8 cellular contexts compared by ENCODE assay signal in the genomic region with DNA sequence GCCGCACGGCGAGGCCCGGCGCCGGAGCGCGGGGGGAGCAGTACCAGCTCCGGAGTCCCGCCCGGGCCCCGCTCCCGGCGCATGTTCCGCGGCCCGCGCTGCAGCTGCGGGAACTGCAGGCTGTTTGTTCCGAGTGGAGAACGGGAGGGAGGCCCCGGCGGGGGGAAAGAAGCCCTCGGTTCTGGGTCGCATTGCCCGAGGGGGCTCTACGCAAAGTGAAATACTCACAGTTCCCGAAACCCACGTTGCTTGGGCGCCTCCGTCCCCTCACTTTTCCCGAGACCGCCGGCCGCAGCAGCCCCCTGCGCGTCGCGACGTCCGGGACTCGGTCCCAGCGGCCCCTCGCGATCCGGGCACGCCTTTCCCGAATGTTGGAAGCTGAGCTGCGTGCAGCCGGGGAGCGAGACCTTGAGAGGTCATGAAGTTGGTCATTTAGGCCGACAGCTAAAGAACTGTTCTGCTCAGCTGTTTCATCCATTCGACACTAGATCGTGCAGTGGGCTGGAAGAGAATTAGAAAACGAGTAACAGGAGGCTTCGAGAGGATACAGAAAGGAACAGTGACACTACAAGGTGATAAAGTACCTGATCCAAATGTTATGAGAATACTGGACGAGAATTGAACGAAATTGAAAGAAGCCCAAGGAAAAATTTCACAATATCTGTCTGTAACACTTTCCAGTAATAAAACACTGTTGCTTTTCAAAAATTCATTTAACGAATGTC. TPM values are rescaled to one million over a fixed set of nuclear protein-coding genes. Genes with fewer than 3 reads are reported as not detected.
DNase-seq lines count a peak whose midpoint lies in the region; ATAC-seq and TF ChIP-seq lines count a peak whose summit lies in the region.

No MANE protein-coding gene starts in this region.

- TF ChIP-seq EP300 in tibial nerve (IDR thresholded peaks at IDR 0.05), result no peak

- H2AK5ac ChIP-seq in mesendoderm (ENCODE audit: low read length), result no peak overlapping the region

- DNase-seq in AG04449 (ENCODE audit: low read depth, low spot score) (no peak), GM03348 (ENCODE audit: low spot score) (peak; percentile 51), RWPE2 (ENCODE audit: low spot score) (no peak), mesendoderm (peak; percentile 52), tibial nerve (ENCODE audit: low spot score in 2 of 2) (no peak)

- no peak overlapping the region for H2BK15ac ChIP-seq in mesendoderm (replicated peaks; ENCODE audit: low read depth)

- peak overlapping the region; percentile 89 for H3K4ac ChIP-seq in mesendoderm (ENCODE audit: low read depth, low read length)

- ATAC-seq in HG03139 (IDR thresholded peaks at IDR 0.05; ENCODE audit: unreplicated experiment), result peak; percentile 15
- ATAC-seq in RWPE2 (ENCODE audit: low read depth), result peak; percentile 30; the same call in 2 of the 3 replicates
- ATAC-seq in GM21825 (IDR thresholded peaks at IDR 0.05; ENCODE audit: unreplicated experiment), result no peak

- H4K8ac ChIP-seq in mesendoderm (ENCODE audit: low read depth, low read length), result peak overlapping the region; percentile 99

- WGBS in mesendoderm (ENCODE audit: extremely low coverage, insufficient coverage, low lambda C conversion rate), result no CpG with 5 or more reads among the region's 59 CpGs
- 2 to 3% methylated on average over 41 to 50 of the region's 59 CpGs for WGBS in tibial nerve, 2 donors

- H3K4me1 ChIP-seq in RWPE2 (ENCODE audit: insufficient read depth, poor library complexity, severe bottlenecking), result peaks cover 6% of the 10 kb centered on the region
- H3K4me1 ChIP-seq in duodenal mucosa (ENCODE audit: control insufficient read depth in 1 of 2, insufficient read depth in 2 of 2, low read length in 2 of 2), result peaks cover 27 to 29% of the 10 kb centered on the region in 2 donors
- H3K4me1 ChIP-seq in mesendoderm (ENCODE audit: control insufficient read depth, low read depth, low read length), result peaks cover 2% of the 10 kb centered on the region
- peaks cover 0 to 22% (median 8%) of the 10 kb centered on the region in 4 donors for H3K4me1 ChIP-seq in tibial nerve

- H3K56ac ChIP-seq in mesendoderm (ENCODE audit: low read length), result peak overlapping the region; percentile 80

- peak overlapping the region; percentile 53 to 64 for H3K9ac ChIP-seq in duodenal mucosa (ENCODE audit: low read depth in 1 of 2, low read length in 2 of 2)
- H3K9ac ChIP-seq in mesendoderm (ENCODE audit: low read length), result peak overlapping the region; percentile 86

- H3K4me2 ChIP-seq in mesendoderm (ENCODE audit: low read length), result peak overlapping the region; percentile 17

- H4K5ac ChIP-seq in mesendoderm (ENCODE audit: low read length), result no peak overlapping the region

- H3K9me3 ChIP-seq in RWPE2 (ENCODE audit: severe bottlenecking) (no peaks in the 10 kb centered on the region), duodenal mucosa (ENCODE audit: control insufficient read depth in 1 of 2, low read length in 2 of 2) (no peaks in the 10 kb centered on the region), tibial nerve (no peaks in the 10 kb centered on the region)

- peaks cover 27% of the 10 kb centered on the region for H3K79me2 ChIP-seq in mesendoderm (ENCODE audit: control insufficient read depth, insufficient read depth, low read length)

- peaks cover 3% of the 10 kb centered on the region for H3K79me1 ChIP-seq in mesendoderm (ENCODE audit: low read length)

- H3K27ac ChIP-seq in RWPE2 (ENCODE audit: poor library complexity, severe bottlenecking) (peak overlapping the region; percentile 58), duodenal mucosa (ENCODE audit: low read depth, low read length) (peak overlapping the region; percentile 11), mesendoderm (ENCODE audit: low read depth, low read length) (peak overlapping the region; percentile 98), tibial nerve (peak overlapping the region; percentile 36 to 83 (median 50))

- H3K4me3 ChIP-seq in AG04449 (ENCODE audit: low read depth, low read length) (peak overlapping the region; percentile 95), RWPE2 (ENCODE audit: severe bottlenecking) (peak overlapping the region; percentile 84), duodenal mucosa (ENCODE audit: low read depth in 1 of 2, low read length in 2 of 2) (peak overlapping the region; percentile 74 to 79), mesendoderm (ENCODE audit: low read length) (peak overlapping the region; percentile 46), tibial nerve (peak overlapping the region; percentile 51 to 98 (median 90))

- TF ChIP-seq POLR2A in tibial nerve (IDR thresholded peaks at IDR 0.05), result no peak

- no peak overlapping the region for H3K23ac ChIP-seq in mesendoderm (ENCODE audit: low read length)

- POLR2A ChIA-PET in AG04449 (lab: Yijun Ruan, JAX), result interaction anchor here (1.0 kb wide), 1 partner anchor 98 kb away, joined by 7 read pairs; the partner anchor contains the start of gene PARP1

- TF ChIP-seq CTCF in AG04449 (IDR thresholded peaks at IDR 0.05; ENCODE audit: insufficient read depth, low read length, missing control alignments), result no peak
- TF ChIP-seq CTCF in RWPE2 (IDR thresholded peaks at IDR 0.05; ENCODE audit: poor library complexity, severe bottlenecking), result no peak
- peak in 3 of 5 experiments; percentile 14 to 63 (median 54) for TF ChIP-seq CTCF in tibial nerve (IDR thresholded peaks at IDR 0.05)

- H3K36me3 ChIP-seq in RWPE2 (ENCODE audit: low read depth), result no peaks in the 10 kb centered on the region
- no peaks in the 10 kb centered on the region for H3K36me3 ChIP-seq in duodenal mucosa (ENCODE audit: control insufficient read depth in 1 of 2, insufficient read depth in 2 of 2, low read length in 2 of 2)
- H3K36me3 ChIP-seq in mesendoderm (ENCODE audit: control insufficient read depth, insufficient read depth, low read length), result no peaks in the 10 kb centered on the region
- H3K36me3 ChIP-seq in tibial nerve, result no peaks in the 10 kb centered on the region

- H3K27me3 ChIP-seq in RWPE2 (ENCODE audit: insufficient read depth, poor library complexity, severe bottlenecking) (no peaks in the 10 kb centered on the region), duodenal mucosa (ENCODE audit: control insufficient read depth in 1 of 2, insufficient read depth in 2 of 2, low read length in 2 of 2) (no peaks in the 10 kb centered on the region), mesendoderm (ENCODE audit: insufficient read depth, low read length, poor library complexity) (no peaks in the 10 kb centered on the region), tibial nerve (no peaks in the 10 kb centered on the region)

- peak overlapping the region; percentile 56 for H2BK5ac ChIP-seq in mesendoderm (ENCODE audit: low read length)

- CTCF ChIA-PET in AG04449 (lab: Yijun Ruan, JAX), result interaction anchor here (1.7 to 3.0 kb wide), 4 partner anchors 14 to 184 kb away, joined by 5 to 10 read pairs (median 8); partner anchors contain the start of gene PARP1

- peak overlapping the region; percentile 15 for H2BK120ac ChIP-seq in mesendoderm (ENCODE audit: low read depth, low read length)

- H3K18ac ChIP-seq in mesendoderm (ENCODE audit: low read length), result peak overlapping the region; percentile 91

RNA-seq across cellular contexts. Expression of gene LIN9, which starts 0.6 kb away (rescaled TPM):
- polyA plus RNA-seq in mesendoderm (2013, experiment 1 of 2), result 10.6 TPM
- polyA plus RNA-seq in mesendoderm (2013, experiment 2 of 2), result 10.9 TPM
- 1 to 10 TPM; 1.3 to 2.4 (median 2.2) TPM for total RNA-seq in tibial nerve

Comparison
In these comparisons a context has a peak if more than half of its experiments do, and no peak if none do; other contexts are left out.
1. DNase-seq: peak in GM03348 (single experiment) and mesendoderm (single experiment); none in AG04449 (single experiment), RWPE2 (single experiment) and tibial nerve (0 of 2).
2. CTCF ChIP-seq: peak in tibial nerve (3 of 5); none in AG04449 (single experiment) and RWPE2 (single experiment).
3. H3K27ac ChIP-seq: peak in every context shown above with its lines; median percentile 98 in mesendoderm; 58 in RWPE2; 50 in tibial nerve; 11 in duodenal mucosa.
4. Peak in every context shown above with its lines, with median percentiles within 50 percentile points of each other: H3K4me3 ChIP-seq.